15 cellular contexts compared by ENCODE assay signal in genomic region chr1:83497563-83497962, GRCh38.
A peak's percentile ranks its signal among the peaks of the same experiment; 100 is the strongest.
DNase-seq lines count a peak whose midpoint lies in the region; FAIRE-seq and TF ChIP-seq lines count a peak whose summit lies in the region.
"Had no signal": no experiment of that assay in that cellular context is flagged by ENCODE, and none has a peak within 500 bp of the region (broad histone marks: within the 10 kb centered on the region; RNA-seq: fewer than 3 reads in every experiment).

No MANE protein-coding gene starts in this region.

- POLR2A ChIA-PET in RWPE1 (lab: Yijun Ruan, JAX; ENCODE audit: low non-redundant PET) = no interaction called here

- peak; percentile 52 for TF ChIP-seq CTCF in HFF-Myc (IDR thresholded peaks at IDR 0.05; ENCODE audit: low read depth, low read length, missing control alignments)
- TF ChIP-seq CTCF in bronchial epithelial cell (IDR thresholded peaks at IDR 0.05; ENCODE audit: insufficient read depth, low read length, severe bottlenecking) = peak; percentile 53
- no peak for TF ChIP-seq CTCF in RWPE1 (conservative IDR thresholded peaks at IDR 0.05; ENCODE audit: low read depth)

- no peaks in the 10 kb centered on the region for H3K27me3 ChIP-seq in bronchial epithelial cell (ENCODE audit: control insufficient read depth, insufficient read depth, low read length)
- H3K27me3 ChIP-seq: pancreas had no signal

- FAIRE-seq in bronchial epithelial cell (lab: Jason Lieb, UNC) = no peak
- FAIRE-seq: pancreas had no signal

- no peak overlapping the region for H3K27ac ChIP-seq in RWPE1
- H3K27ac ChIP-seq: epithelial cell of prostate, pancreas had no signal

- H3K36me3 ChIP-seq in bronchial epithelial cell (ENCODE audit: control insufficient read depth, insufficient read depth, low read length) = no peaks in the 10 kb centered on the region
- H3K36me3 ChIP-seq: pancreas had no signal

- H3K4me3 ChIP-seq in HFF-Myc (replicated peaks; ENCODE audit: low read depth, low read length) (no peak overlapping the region), bronchial epithelial cell (ENCODE audit: low read depth, low read length) (no peak overlapping the region)
- H3K4me3 ChIP-seq: pancreas had no signal

- DNase-seq in DMS53 (lab: John Stamatoyannopoulos, UW) = peak; percentile 46
- DNase-seq in HFF-Myc (ENCODE audit: extremely low read depth, low read depth) = peak; percentile 31
- peak; percentile 25 for DNase-seq in bronchial epithelial cell (ENCODE audit: low read depth)
- DNase-seq in left kidney (ENCODE audit: low read depth, low spot score) = peak; percentile 24
- no peak for DNase-seq in RWPE1 (ENCODE audit: low spot score)
- DNase-seq in NCI-H1417 treated with DMSO at 0.1 percent for 48 hours (lab: John Stamatoyannopoulos, UW) = no peak
- no peak for DNase-seq in NCI-H187 treated with DMSO at 0.1 percent for 48 hours (lab: John Stamatoyannopoulos, UW)
- DNase-seq in NCI-H146 (lab: John Stamatoyannopoulos, UW) = no peak
- DNase-seq: activated naive CD8-positive, alpha-beta T cell treated with anti-CD3 and anti-CD28 coated beads, Interleukin-2, amount 50 U/mL, for 24 hours; left cardiac atrium; NCI-H446 treated with DMSO at 0.1 percent for 48 hours; pancreas; stimulated activated CD4-positive, alpha-beta T cell treated with anti-CD3 and anti-CD28 coated beads, Interleukin-4, amount 100 ng/mL, for 1 hour; SW 1271 had no signal

- CTCF ChIA-PET in RWPE1 (lab: Yijun Ruan, JAX) = interaction anchor here (0.6 kb wide), 1 partner anchor 1156 kb away, joined by 3 read pairs; no protein-coding TSS in a partner anchor

Comparison
In these comparisons a context has a peak if more than half of its experiments do, and no peak if none do; other contexts are left out.
1. DNase-seq: peak in DMS53 (single experiment), HFF-Myc (single experiment), bronchial epithelial cell (single experiment) and left kidney (single experiment); none in RWPE1 (single experiment), NCI-H1417 treated with DMSO at 0.1 percent for 48 hours (single experiment), NCI-H187 treated with DMSO at 0.1 percent for 48 hours (single experiment) and NCI-H146 (single experiment).